Comparison of ENCODE assay signal across 26 cellular contexts in genomic region chr7:17357952-17358351, GRCh38.
"Had no signal": no experiment of that assay in that cellular context is flagged by ENCODE, and none has a peak within 500 bp of the region (broad histone marks: within the 10 kb centered on the region; RNA-seq: fewer than 3 reads in every experiment).

No MANE protein-coding gene starts in this region.

- H3K27me3 Mint-ChIP-seq: activated CD4-positive, alpha-beta memory T cell treated with anti-CD3 and anti-CD28 coated beads for 36 hours; activated CD4-positive, alpha-beta T cell treated with anti-CD3 and anti-CD28 coated beads, Interleukin-2, amount 10 ng/mL, durations not matched to agents 24 days and 14 days; activated naive CD4-positive, alpha-beta T cell treated with anti-CD3 and anti-CD28 coated beads, Interleukin-2, amount 10 ng/mL, durations not matched to agents 7 days and 5 days; activated naive CD8-positive, alpha-beta T cell treated with anti-CD3 and anti-CD28 coated beads, Interleukin-2, amount 10 ng/mL, durations not matched to agents 7 days and 5 days; activated T-cell treated with anti-CD3 and anti-CD28 coated beads, Interleukin-2, amount 50 U/mL, for 24 hours; central memory CD8-positive, alpha-beta T cell; naive B cell; stimulated activated naive CD8-positive, alpha-beta T cell treated with anti-CD3 and anti-CD28 coated beads, Interleukin-15, Interleukin-2, amounts not matched to agents 100 ng/mL and 50 ng/mL, for 24 hours; type B pancreatic cell had no signal

- H3K4me1 Mint-ChIP-seq: central memory CD8-positive, alpha-beta T cell; mesothelial cell of epicardium; nephron progenitor cell had no signal

- H3K4me3 ChIP-seq: esophagus muscularis mucosa, right lobe of liver, skin epidermis, thoracic aorta, uterus had no signal

- ATAC-seq: right lobe of liver had no signal

- H3K27ac Mint-ChIP-seq: activated CD4-positive, alpha-beta memory T cell treated with anti-CD3 and anti-CD28 coated beads for 36 hours; activated CD4-positive, alpha-beta T cell treated with anti-CD3 and anti-CD28 coated beads, Interleukin-2, amount 10 ng/mL, durations not matched to agents 24 days and 14 days; activated naive CD4-positive, alpha-beta T cell treated with anti-CD3 and anti-CD28 coated beads, Interleukin-2, amount 10 ng/mL, durations not matched to agents 7 days and 5 days; activated naive CD8-positive, alpha-beta T cell treated with anti-CD3 and anti-CD28 coated beads, Interleukin-2, amount 10 ng/mL, durations not matched to agents 7 days and 5 days; activated T-cell treated with anti-CD3 and anti-CD28 coated beads, Interleukin-2, amount 50 U/mL, for 24 hours; mesothelial cell of epicardium; naive B cell; nephron progenitor cell; stimulated activated naive CD8-positive, alpha-beta T cell treated with anti-CD3 and anti-CD28 coated beads, Interleukin-15, Interleukin-2, amounts not matched to agents 100 ng/mL and 50 ng/mL, for 24 hours; type B pancreatic cell had no signal

- DNase-seq: activated CD4-positive, alpha-beta memory T cell treated with anti-CD3 and anti-CD28 coated beads for 36 hours; activated CD4-positive, alpha-beta T cell treated with anti-CD3 and anti-CD28 coated beads, Interleukin-2, amount 10 ng/mL, durations not matched to agents 24 days and 14 days; activated CD4-positive, CD25-positive, alpha-beta regulatory T cell treated with anti-CD3 and anti-CD28 coated beads, Interleukin-2, amount 50 U/mL, for 72 hours; activated CD8-positive, alpha-beta memory T cell treated with anti-CD3 and anti-CD28 coated beads, Interleukin-2, amount 50 U/mL, for 48 hours; activated gamma-delta T cell; activated naive CD4-positive, alpha-beta T cell treated with anti-CD3 and anti-CD28 coated beads, Interleukin-2, amount 10 ng/mL, durations not matched to agents 7 days and 5 days; activated naive CD8-positive, alpha-beta T cell treated with anti-CD3 and anti-CD28 coated beads, Interleukin-2, amount 10 ng/mL, durations not matched to agents 7 days and 5 days; activated T-cell treated with anti-CD3 and anti-CD28 coated beads, Interleukin-2, amount 50 U/mL, for 24 hours; amygdala; dermis blood vessel endothelial cell; effector CD4-positive, alpha-beta T cell; kidney; naive B cell; nephron progenitor cell; right lobe of liver; stimulated activated CD4-positive, alpha-beta T cell treated with anti-CD3 and anti-CD28 coated beads, Interleukin-12 subunit alpha, Interleukin-12 subunit beta, amount 100 ng/mL, for 4 hours; stimulated activated CD4-positive, alpha-beta T cell treated with anti-CD3 and anti-CD28 coated beads, Interleukin-4, amount 100 ng/mL, for 1 hour; uterus; WERI-Rb-1 had no signal

- H3K9me3 Mint-ChIP-seq: central memory CD8-positive, alpha-beta T cell; nephron progenitor cell had no signal

- H3K4me3 Mint-ChIP-seq: activated CD4-positive, alpha-beta memory T cell treated with anti-CD3 and anti-CD28 coated beads for 36 hours; activated CD4-positive, alpha-beta T cell treated with anti-CD3 and anti-CD28 coated beads, Interleukin-2, amount 10 ng/mL, durations not matched to agents 24 days and 14 days; activated naive CD4-positive, alpha-beta T cell treated with anti-CD3 and anti-CD28 coated beads, Interleukin-2, amount 10 ng/mL, durations not matched to agents 7 days and 5 days; activated naive CD8-positive, alpha-beta T cell treated with anti-CD3 and anti-CD28 coated beads, Interleukin-2, amount 10 ng/mL, durations not matched to agents 7 days and 5 days; activated T-cell treated with anti-CD3 and anti-CD28 coated beads, Interleukin-2, amount 50 U/mL, for 24 hours; central memory CD8-positive, alpha-beta T cell; mesothelial cell of epicardium; naive B cell; nephron progenitor cell; stimulated activated naive CD8-positive, alpha-beta T cell treated with anti-CD3 and anti-CD28 coated beads, Interleukin-15, Interleukin-2, amounts not matched to agents 100 ng/mL and 50 ng/mL, for 24 hours; type B pancreatic cell had no signal
